In genomic region chr3:63921741-63922482, GRCh38 we compare ENCODE assay signal across 8 cellular contexts. TPM values are rescaled to one million over a fixed set of nuclear protein-coding genes. Genes with fewer than 3 reads are reported as not detected.
DNase-seq lines count a peak whose midpoint lies in the region; ATAC-seq lines count a peak whose summit lies in the region.

No MANE protein-coding gene starts in this region.

- peak overlapping the region; percentile 77 to 93 (median 88) for H3K27ac Mint-ChIP-seq in naive B cell

- H3K4me3 Mint-ChIP-seq in naive B cell, result peak overlapping the region; percentile 1 to 70 (median 48)

- peaks cover 55 to 73% (median 61%) of the 10 kb centered on the region in 3 donors for H3K4me1 Mint-ChIP-seq in naive B cell

- H3K27me3 Mint-ChIP-seq in naive B cell, result no peaks in the 10 kb centered on the region

- DNase-seq in KG1 (lab: John Stamatoyannopoulos, UW) (peak; percentile 5), naive B cell (peak; percentile 67), GM19238 (ENCODE audit: insufficient read length, low spot score) (no peak), DMS79 treated with DMSO at 0.1 percent for 48 hours (lab: John Stamatoyannopoulos, UW) (no peak), SW480 (ENCODE audit: low spot score) (no peak), T-helper 2 cell (no peak)

- ATAC-seq in GM18867 (IDR thresholded peaks at IDR 0.05; ENCODE audit: unreplicated experiment) (peak; percentile 81), HG02588 (IDR thresholded peaks at IDR 0.05; ENCODE audit: unreplicated experiment) (peak; percentile 78), naive B cell (ENCODE audit: low read depth in 2 of 2) (peak; percentile 90 to 94)

- H3K9me3 Mint-ChIP-seq in naive B cell, result peaks cover 0 to 1% (median 0%) of the 10 kb centered on the region in 7 donors

- peaks cover 19 to 27% of the 10 kb centered on the region in 2 donors for H3K36me3 Mint-ChIP-seq in naive B cell

RNA-seq across cellular contexts. Expression of gene SCAANT1, which starts 9.7 kb away (rescaled TPM):
- not detected for polyA plus RNA-seq in naive B cell (ENCODE audit: low read depth in 6 of 6)

RNA-seq across cellular contexts. Expression of gene ATXN7, which starts 58.2 kb away (rescaled TPM):
- 1 to 10 TPM; 2.5 to 7.2 (median 4.9) TPM for polyA plus RNA-seq in naive B cell (ENCODE audit: low read depth in 6 of 6)

RNA-seq across cellular contexts. Expression of gene THOC7, which starts 58.3 kb away (rescaled TPM):
- 100 to 1,000 TPM in 1 of 6 donors, 10 to 100 TPM in 5; 62.0 to 113 (median 75.0) TPM for polyA plus RNA-seq in naive B cell (ENCODE audit: low read depth in 6 of 6)

Comparison
In these comparisons a context has a peak if more than half of its experiments do, and no peak if none do; other contexts are left out.
1. DNase-seq: peak in KG1 (single experiment) and naive B cell (single experiment); none in GM19238 (single experiment), DMS79 treated with DMSO at 0.1 percent for 48 hours (single experiment), SW480 (single experiment) and T-helper 2 cell (0 of 5).
2. Peak in every context shown above with its lines, with median percentiles within 50 percentile points of each other: ATAC-seq.